1 cellular context compared by ENCODE assay signal in genomic region chr13:113110048-113110851, GRCh38.
TF ChIP-seq lines count a peak whose summit lies in the region.

No MANE protein-coding gene starts in this region.

TF ChIP-seq in GM23338, 12 proteins besides CTCF, POLR2A, EP300 and RAD21 (continued from another document):
- TF ChIP-seq ZNF462 (CRISPR knock-in tag; IDR thresholded peaks at IDR 0.05) (no peak), CREB1 (CRISPR knock-in tag; IDR thresholded peaks at IDR 0.05; ENCODE audit: low read depth) (no peak), EZH2 (IDR thresholded peaks at IDR 0.05; ENCODE audit: low read depth, unreplicated experiment) (peak; percentile 38), NANOG (IDR thresholded peaks at IDR 0.05; ENCODE audit: borderline replicate concordance) (no peak), EZH2phosphoT487 (IDR thresholded peaks at IDR 0.05; ENCODE audit: unreplicated experiment) (no peak)
